ENCODE assay signal across 9 cellular contexts in the genomic region with DNA sequence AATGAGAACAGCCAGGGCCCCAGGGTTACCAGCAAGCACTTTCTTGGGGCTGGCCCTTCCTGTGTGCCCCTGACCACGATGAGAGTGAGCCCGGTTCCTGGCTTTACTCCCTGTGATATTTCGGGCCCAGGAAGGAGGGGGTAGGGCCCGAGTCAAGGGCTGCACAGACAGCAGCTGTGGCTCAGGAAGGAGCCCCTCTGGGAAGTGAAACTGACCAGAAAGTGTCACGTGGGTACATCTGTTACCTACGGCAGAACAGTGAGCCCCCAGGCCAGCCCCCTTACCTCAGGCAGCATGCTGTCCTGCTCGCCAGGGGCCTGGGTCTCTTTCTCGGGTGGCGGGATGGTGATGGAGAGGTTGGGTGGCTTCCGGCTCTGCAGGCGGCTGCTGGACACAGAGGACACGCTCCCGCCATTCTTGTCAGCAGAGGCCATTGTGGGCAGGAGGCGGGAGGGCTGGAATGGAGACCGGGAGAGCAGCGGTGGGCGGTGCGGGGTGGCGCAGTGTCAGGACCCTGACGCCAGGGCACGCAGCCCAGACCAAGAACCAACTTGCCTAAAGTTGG. TPM values are rescaled to one million over a fixed set of nuclear protein-coding genes. Genes with fewer than 3 reads are reported as not detected.
DNase-seq lines count a peak whose midpoint lies in the region; ATAC-seq and TF ChIP-seq lines count a peak whose summit lies in the region.
"Had no signal": no experiment of that assay in that cellular context is flagged by ENCODE, and none has a peak within 500 bp of the region (broad histone marks: within the 10 kb centered on the region; RNA-seq: fewer than 3 reads in every experiment).

No MANE protein-coding gene starts in this region.

- no peak overlapping the region for H4K12ac ChIP-seq in trophoblast cell (ENCODE audit: low read depth, low read length)

- no peak overlapping the region for H2AK5ac ChIP-seq in trophoblast cell (ENCODE audit: low read length)

- H3K4me2 ChIP-seq in trophoblast cell (ENCODE audit: low read length): no peak overlapping the region

- TF ChIP-seq CTCF in GM12865 (IDR thresholded peaks at IDR 0.05; ENCODE audit: insufficient read depth, low read depth, low read length, missing control alignments) (no peak), right lobe of liver (IDR thresholded peaks at IDR 0.05) (no peak)

- peaks cover 53% of the 10 kb centered on the region for H3K36me3 Mint-ChIP-seq in activated T-cell treated with anti-CD3 and anti-CD28 coated beads, Interleukin-2, amount 50 U/mL, for 24 hours (ENCODE audit: low read depth)

- H3K9me3 Mint-ChIP-seq in activated T-cell treated with anti-CD3 and anti-CD28 coated beads, Interleukin-2, amount 50 U/mL, for 24 hours: no peaks in the 10 kb centered on the region

- no peak for TF ChIP-seq POLR2A in right lobe of liver (IDR thresholded peaks at IDR 0.05)

- ATAC-seq in GM21717 (IDR thresholded peaks at IDR 0.05; ENCODE audit: unreplicated experiment): peak; percentile 47
- peak; percentile 28 to 56 (median 35) for ATAC-seq in right lobe of liver

- no peak overlapping the region for H3K4ac ChIP-seq in trophoblast cell (ENCODE audit: low read depth, low read length)

- H3K4me3 Mint-ChIP-seq in activated T-cell treated with anti-CD3 and anti-CD28 coated beads, Interleukin-2, amount 50 U/mL, for 24 hours: no peak overlapping the region

- no peak overlapping the region for H4K8ac ChIP-seq in trophoblast cell (ENCODE audit: low read depth, low read length)

- no peaks in the 10 kb centered on the region for H3K79me2 ChIP-seq in trophoblast cell (ENCODE audit: control insufficient read depth, insufficient read depth, low read length, poor library complexity)

- no peak overlapping the region for H2BK120ac ChIP-seq in trophoblast cell (ENCODE audit: insufficient read depth, low read length, poor library complexity)

- H3K9ac ChIP-seq in trophoblast cell (ENCODE audit: low read length): no peak overlapping the region

- no peak overlapping the region for H4K91ac ChIP-seq in trophoblast cell (ENCODE audit: low read depth, low read length)

- no peak overlapping the region for H3K18ac ChIP-seq in trophoblast cell (ENCODE audit: low read length)

- H3K9me3 ChIP-seq in right lobe of liver (no peaks in the 10 kb centered on the region), trophoblast cell (ENCODE audit: insufficient read depth, low read depth, low read length) (peaks cover 2% of the 10 kb centered on the region)
- H3K9me3 ChIP-seq: neutrophil had no signal

- H3K4me1 Mint-ChIP-seq in activated T-cell treated with anti-CD3 and anti-CD28 coated beads, Interleukin-2, amount 50 U/mL, for 24 hours (ENCODE audit: low read depth): peaks cover 4% of the 10 kb centered on the region

- H3K4me3 ChIP-seq in GM12865 (ENCODE audit: low read depth, low read length) (peak overlapping the region; percentile 83), right lobe of liver (no peak overlapping the region), trophoblast cell (ENCODE audit: low read depth, low read length) (no peak overlapping the region)

- H3K4me1 ChIP-seq in right lobe of liver: no peaks in the 10 kb centered on the region
- H3K4me1 ChIP-seq in trophoblast cell (ENCODE audit: control insufficient read depth in 1 of 2, insufficient read depth in 2 of 2, low read length in 2 of 2): peaks cover 4 to 5% of the 10 kb centered on the region in 2 experiments

- H2BK12ac ChIP-seq in trophoblast cell (ENCODE audit: low read length): no peak overlapping the region

- H3K23ac ChIP-seq in trophoblast cell (ENCODE audit: low read length): no peak overlapping the region

- H3K27ac ChIP-seq in right lobe of liver (no peak overlapping the region), trophoblast cell (ENCODE audit: low read depth, low read length) (no peak overlapping the region)
- H3K27ac ChIP-seq: neutrophil had no signal

- WGBS in right lobe of liver (ENCODE audit: insufficient coverage, low coverage, low lambda C conversion rate, missing lambda C conversion rate): 65% methylated on average over 7 of the region's 21 CpGs
- WGBS in trophoblast cell (ENCODE audit: extremely low coverage, insufficient coverage, insufficient read length): no CpG with 5 or more reads among the region's 21 CpGs

- H3K27ac Mint-ChIP-seq in activated T-cell treated with anti-CD3 and anti-CD28 coated beads, Interleukin-2, amount 50 U/mL, for 24 hours: no peak overlapping the region

- H3K27me3 Mint-ChIP-seq in activated T-cell treated with anti-CD3 and anti-CD28 coated beads, Interleukin-2, amount 50 U/mL, for 24 hours: no peaks in the 10 kb centered on the region

- H3K79me1 ChIP-seq in trophoblast cell (ENCODE audit: low read length): no peaks in the 10 kb centered on the region

- peak; percentile 93 for DNase-seq in GM12865 (ENCODE audit: low read depth)
- peak; percentile 91 for DNase-seq in NAMALWA (ENCODE audit: low spot score)
- no peak for DNase-seq in right lobe of liver
- no peak for DNase-seq in activated T-cell treated with anti-CD3 and anti-CD28 coated beads, Interleukin-2, amount 50 U/mL, for 24 hours
- DNase-seq in T1000 (lab: John Stamatoyannopoulos, UW): no peak
- no peak for DNase-seq in trophoblast cell
- no peak for DNase-seq in HuH-7.5 (ENCODE audit: low spot score)

- intact Hi-C loops in right lobe of liver (cut with DNase I): no loop called here

- H3K36me3 ChIP-seq in right lobe of liver (no peaks in the 10 kb centered on the region), trophoblast cell (ENCODE audit: control insufficient read depth in 1 of 2, insufficient read depth in 2 of 2, low read length in 2 of 2) (no peaks in the 10 kb centered on the region)

- H2BK5ac ChIP-seq in trophoblast cell (ENCODE audit: low read depth, low read length, poor library complexity): no peak overlapping the region

- H3K27me3 ChIP-seq in right lobe of liver (no peaks in the 10 kb centered on the region), trophoblast cell (ENCODE audit: insufficient read depth, low read length) (no peaks in the 10 kb centered on the region)
- H3K27me3 ChIP-seq: neutrophil had no signal

- H3K14ac ChIP-seq in trophoblast cell (ENCODE audit: low read length): no peak overlapping the region

- H2AFZ ChIP-seq in trophoblast cell (ENCODE audit: insufficient read depth, low read length, poor library complexity): no peak overlapping the region

RNA-seq across cellular contexts. Expression of gene AANAT, which starts 13.8 kb away (rescaled TPM):
- total RNA-seq in right lobe of liver: not detected
- polyA plus RNA-seq in trophoblast cell (2013): 0.07 TPM in 1 of 2 replicates, not detected in the other

RNA-seq across cellular contexts. Expression of gene RHBDF2, which starts 20.1 kb away (rescaled TPM):
- 10 to 100 TPM in 3 of 6 experiments, 1 to 10 TPM in 3; 7.1 to 18.6 (median 11.0) TPM for total RNA-seq in right lobe of liver
- 11.1 and 11.6 TPM in 2 replicates for polyA plus RNA-seq in trophoblast cell (2013)

RNA-seq across cellular contexts. Expression of gene UBE2O, which starts 28.2 kb away (rescaled TPM):
- 10 to 100 TPM in 5 of 6 experiments, 1 to 10 TPM in 1; 10.0 to 12.9 (median 12.0) TPM for total RNA-seq in right lobe of liver
- polyA plus RNA-seq in trophoblast cell (2013): 13.1 and 13.4 TPM in 2 replicates

RNA-seq across cellular contexts. Expression of gene CYGB, which starts 56.3 kb away (rescaled TPM):
- 1 to 10 TPM; 1.8 to 4.1 (median 3.1) TPM for total RNA-seq in right lobe of liver
- polyA plus RNA-seq in trophoblast cell (2013): 5.7 and 6.8 TPM in 2 replicates

RNA-seq across cellular contexts. Expression of gene PRCD, which starts 58.7 kb away (rescaled TPM):
- total RNA-seq in right lobe of liver: 1 to 10 TPM in 1 of 6 experiments, under 1 TPM in 2, not detected in 3; 0.12 to 1.3 (median 0.22) TPM
- 0.23 and 0.50 TPM in 2 replicates for polyA plus RNA-seq in trophoblast cell (2013)

Comparison
In these comparisons a context has a peak if more than half of its experiments do, and no peak if none do; other contexts are left out.
1. DNase-seq: peak in GM12865 (single experiment) and NAMALWA (single experiment); none in right lobe of liver (0 of 3), activated T-cell treated with anti-CD3 and anti-CD28 coated beads, Interleukin-2, amount 50 U/mL, for 24 hours (single experiment), T1000 (single experiment), trophoblast cell (0 of 2) and HuH-7.5 (single experiment).